Comparison of ENCODE assay signal across 1 cellular context in genomic region chr5:134225780-134226440, GRCh38.
TF ChIP-seq lines count a peak whose summit lies in the region.

Gene PPP2CA (minus strand): TSS chr5:134226073. CDS start chr5:134225861, 212 bp downstream.

TF ChIP-seq in K562, 482 proteins besides CTCF, POLR2A, EP300 and RAD21 (continued from another document and continues in another):
- no peak for TF ChIP-seq IFI16 (CRISPR knock-in tag; IDR thresholded peaks at IDR 0.05)
- TF ChIP-seq ZNF217 (CRISPR knock-in tag; IDR thresholded peaks at IDR 0.05), result no peak
- TF ChIP-seq POLR3G (IDR thresholded peaks at IDR 0.05; ENCODE audit: extremely low read depth, insufficient read length, insufficient replicate concordance), result no peak
- no peak for TF ChIP-seq SOX6 (IDR thresholded peaks at IDR 0.05)
- no peak for TF ChIP-seq MYNN (IDR thresholded peaks at IDR 0.05)
- TF ChIP-seq MYNN (CRISPR knock-in tag; IDR thresholded peaks at IDR 0.05), result no peak
- no peak for TF ChIP-seq ZNF347 (CRISPR knock-in tag; IDR thresholded peaks at IDR 0.05; ENCODE audit: low read depth)
- TF ChIP-seq, protein P1, sequence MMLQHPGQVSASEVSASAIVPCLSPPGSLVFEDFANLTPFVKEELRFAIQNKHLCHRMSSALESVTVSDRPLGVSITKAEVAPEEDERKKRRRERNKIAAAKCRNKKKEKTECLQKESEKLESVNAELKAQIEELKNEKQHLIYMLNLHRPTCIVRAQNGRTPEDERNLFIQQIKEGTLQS (IDR thresholded peaks at IDR 0.05), result peak; percentile 98
- TF ChIP-seq, protein P1 (CRISPR knock-in tag; conservative IDR thresholded peaks at IDR 0.05), result no peak; the same call in 1 of the 2 replicates
- TF ChIP-seq NR1H2 (CRISPR knock-in tag; IDR thresholded peaks at IDR 0.05), result peak; percentile 91
- no peak for TF ChIP-seq ZNF121 (CRISPR knock-in tag; conservative IDR thresholded peaks at IDR 0.05)
- TF ChIP-seq TCF7 (IDR thresholded peaks at IDR 0.05; ENCODE audit: borderline replicate concordance), result no peak
- TF ChIP-seq MCM2 (IDR thresholded peaks at IDR 0.05; ENCODE audit: low read depth), result no peak
- TF ChIP-seq ZBTB17 (CRISPR knock-in tag; IDR thresholded peaks at IDR 0.05), result peak; percentile 90
- TF ChIP-seq TRIM24 (IDR thresholded peaks at IDR 0.05), result no peak
- no peak for TF ChIP-seq MCM5 (IDR thresholded peaks at IDR 0.05; ENCODE audit: low read depth)
- no peak for TF ChIP-seq TCF3 (CRISPR knock-in tag; IDR thresholded peaks at IDR 0.05)
- TF ChIP-seq HDAC8 (tag; IDR thresholded peaks at IDR 0.05), result no peak
- TF ChIP-seq, protein P2, sequence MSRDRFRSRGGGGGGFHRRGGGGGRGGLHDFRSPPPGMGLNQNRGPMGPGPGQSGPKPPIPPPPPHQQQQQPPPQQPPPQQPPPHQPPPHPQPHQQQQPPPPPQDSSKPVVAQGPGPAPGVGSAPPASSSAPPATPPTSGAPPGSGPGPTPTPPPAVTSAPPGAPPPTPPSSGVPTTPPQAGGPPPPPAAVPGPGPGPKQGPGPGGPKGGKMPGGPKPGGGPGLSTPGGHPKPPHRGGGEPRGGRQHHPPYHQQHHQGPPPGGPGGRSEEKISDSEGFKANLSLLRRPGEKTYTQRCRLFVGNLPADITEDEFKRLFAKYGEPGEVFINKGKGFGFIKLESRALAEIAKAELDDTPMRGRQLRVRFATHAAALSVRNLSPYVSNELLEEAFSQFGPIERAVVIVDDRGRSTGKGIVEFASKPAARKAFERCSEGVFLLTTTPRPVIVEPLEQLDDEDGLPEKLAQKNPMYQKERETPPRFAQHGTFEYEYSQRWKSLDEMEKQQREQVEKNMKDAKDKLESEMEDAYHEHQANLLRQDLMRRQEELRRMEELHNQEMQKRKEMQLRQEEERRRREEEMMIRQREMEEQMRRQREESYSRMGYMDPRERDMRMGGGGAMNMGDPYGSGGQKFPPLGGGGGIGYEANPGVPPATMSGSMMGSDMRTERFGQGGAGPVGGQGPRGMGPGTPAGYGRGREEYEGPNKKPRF (IDR thresholded peaks at IDR 0.05; ENCODE audit: low read depth, low read length), result no peak
- no peak for TF ChIP-seq BRF1 (IDR thresholded peaks at IDR 0.05; ENCODE audit: borderline replicate concordance, extremely low read depth, insufficient read length)
- no peak for TF ChIP-seq PHB2 (IDR thresholded peaks at IDR 0.05; ENCODE audit: low read depth)
- TF ChIP-seq PML (IDR thresholded peaks at IDR 0.05; ENCODE audit: low read length), result peak; percentile 69
- TF ChIP-seq U2AF1 (optimal IDR thresholded peaks at IDR 0.05; ENCODE audit: low read depth, low read length), result peak; percentile 63
- no peak for TF ChIP-seq PTTG1 (tag; IDR thresholded peaks at IDR 0.05; ENCODE audit: low read depth)
- TF ChIP-seq, protein P3, sequence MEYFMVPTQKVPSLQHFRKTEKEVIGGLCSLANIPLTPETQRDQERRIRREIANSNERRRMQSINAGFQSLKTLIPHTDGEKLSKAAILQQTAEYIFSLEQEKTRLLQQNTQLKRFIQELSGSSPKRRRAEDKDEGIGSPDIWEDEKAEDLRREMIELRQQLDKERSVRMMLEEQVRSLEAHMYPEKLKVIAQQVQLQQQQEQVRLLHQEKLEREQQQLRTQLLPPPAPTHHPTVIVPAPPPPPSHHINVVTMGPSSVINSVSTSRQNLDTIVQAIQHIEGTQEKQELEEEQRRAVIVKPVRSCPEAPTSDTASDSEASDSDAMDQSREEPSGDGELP (CRISPR knock-in tag; IDR thresholded peaks at IDR 0.05; ENCODE audit: borderline replicate concordance), result peak; percentile 82
- no peak for TF ChIP-seq TSC22D4 (tag; IDR thresholded peaks at IDR 0.05)
- peak; percentile 81 to 97 (median 95) for TF ChIP-seq YY1 (IDR thresholded peaks at IDR 0.05; ENCODE audit: borderline replicate concordance in 1 of 3, control insufficient read depth in 1 of 3, extremely low read depth in 1 of 3, insufficient read depth in 3 of 3, insufficient read length in 1 of 3, insufficient replicate concordance in 2 of 3, low read depth in 1 of 3, low read length in 2 of 3)
- TF ChIP-seq ZNF507 (tag; conservative IDR thresholded peaks at IDR 0.05), result no peak
- TF ChIP-seq TAF1 (IDR thresholded peaks at IDR 0.05; ENCODE audit: control insufficient read depth, extremely low read depth, insufficient read depth, low read length, severe bottlenecking), result peak; percentile 77
- TF ChIP-seq RREB1 (CRISPR knock-in tag; IDR thresholded peaks at IDR 0.05), result peak; percentile 81; the same call in 1 of the 2 replicates
- TF ChIP-seq ARNT (IDR thresholded peaks at IDR 0.05), result no peak
- TF ChIP-seq HNRNPH1 (optimal IDR thresholded peaks at IDR 0.05; ENCODE audit: low read depth, low read length), result no peak
- no peak for TF ChIP-seq ZNF551 (CRISPR knock-in tag; IDR thresholded peaks at IDR 0.05)
- 0 out of 2 replicates have a peak, but pooled peaks have one; percentile 55 for TF ChIP-seq JUNB (CRISPR knock-in tag; conservative IDR thresholded peaks at IDR 0.05)
- no peak for TF ChIP-seq MGA (IDR thresholded peaks at IDR 0.05)
- TF ChIP-seq HDGF (IDR thresholded peaks at IDR 0.05), result no peak
- no peak for TF ChIP-seq ZNF165 (CRISPR knock-in tag; IDR thresholded peaks at IDR 0.05; ENCODE audit: borderline replicate concordance)
- TF ChIP-seq EP400 (IDR thresholded peaks at IDR 0.05), result peak; percentile 71
- peak; percentile 88 for TF ChIP-seq JUND (IDR thresholded peaks at IDR 0.05; ENCODE audit: borderline replicate concordance, low read depth, low read length)
- TF ChIP-seq JUND (tag; IDR thresholded peaks at IDR 0.05; ENCODE audit: borderline replicate concordance, low read depth, low read length), result peak; percentile 43; the same call in 1 of the 3 replicates
- TF ChIP-seq ETS2 (tag; IDR thresholded peaks at IDR 0.05; ENCODE audit: borderline replicate concordance, poor library complexity, severe bottlenecking), result no peak
- no peak for TF ChIP-seq ATF4 (CRISPR knock-in tag; IDR thresholded peaks at IDR 0.05)
- peak; percentile 73 for TF ChIP-seq KAT8 (IDR thresholded peaks at IDR 0.05; ENCODE audit: low read depth)
